8 cellular contexts compared by ENCODE assay signal in the genomic region with DNA sequence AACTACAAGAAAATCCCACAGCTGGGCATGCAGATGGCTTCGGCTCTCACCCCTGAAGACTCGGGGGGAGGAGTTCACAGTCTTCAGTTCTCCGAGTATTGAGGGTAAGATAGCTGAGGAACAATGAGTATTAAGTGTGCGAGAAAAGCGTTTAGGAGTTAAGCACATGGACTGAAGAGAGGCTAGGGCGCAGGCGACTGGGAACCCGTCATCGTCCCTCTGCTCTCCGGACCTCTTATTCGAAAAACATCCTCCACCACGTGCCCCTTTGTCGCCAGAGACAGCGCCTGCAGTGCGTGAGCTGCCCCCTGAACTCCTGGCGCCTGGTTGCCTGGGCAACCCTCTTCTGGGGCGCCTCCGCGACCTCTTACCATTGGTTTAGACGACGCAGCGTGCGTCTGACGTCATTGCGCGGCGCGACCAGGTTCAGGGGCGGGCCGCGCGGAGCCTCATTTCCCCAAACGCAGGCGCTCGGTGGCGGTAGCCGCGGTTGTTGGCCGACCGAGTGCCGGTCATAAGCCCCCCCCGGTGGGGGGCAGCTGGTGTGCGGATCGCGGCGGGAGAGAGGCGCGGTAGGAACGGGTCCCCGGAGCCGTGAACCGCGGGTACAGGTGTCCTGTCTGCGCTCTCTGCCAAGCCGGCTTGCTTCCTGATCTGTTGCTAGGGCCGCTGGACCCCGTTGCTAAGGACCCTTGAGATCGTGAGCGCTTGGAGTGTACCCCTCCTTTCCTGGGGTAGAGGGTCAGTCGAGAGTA. TPM values are rescaled to one million over a fixed set of nuclear protein-coding genes. Genes with fewer than 3 reads are reported as not detected.
DNase-seq lines count a peak whose midpoint lies in the region; ATAC-seq and TF ChIP-seq lines count a peak whose summit lies in the region.

A gene (plus strand): TSS at position 452 of the 755 bp plus-strand sequence. CDS start 4,024 bp downstream, outside the sequence.

- peaks cover 3% of the 10 kb centered on the region for H3K36me3 Mint-ChIP-seq in activated naive CD8-positive, alpha-beta T cell treated with anti-CD3 and anti-CD28 coated beads, Interleukin-2, amount 10 ng/mL, durations not matched to agents 7 days and 5 days
- peaks cover 8% of the 10 kb centered on the region for H3K36me3 Mint-ChIP-seq in osteocyte (ENCODE audit: unreplicated experiment)

- DNase-seq in NCI-H128 (lab: John Stamatoyannopoulos, UW; ENCODE audit: unreplicated experiment) (peak; percentile 72), head of caudate nucleus (peak; percentile 88 to 98 (median 95)), osteocyte (ENCODE audit: extremely low spot score, unreplicated experiment) (peak; percentile 95)
- DNase-seq in activated naive CD8-positive, alpha-beta T cell treated with anti-CD3 and anti-CD28 coated beads, Interleukin-2, amount 10 ng/mL, durations not matched to agents 7 days and 5 days, result peak; percentile 91

- peaks cover 5% of the 10 kb centered on the region for H3K4me1 ChIP-seq in thymus (ENCODE audit: control insufficient read depth, insufficient read depth, low read length)

- no peaks in the 10 kb centered on the region for H3K9me2 ChIP-seq in SU-DHL-6 (replicated peaks; ENCODE audit: insufficient read depth, low read length)

- H3K4me1 Mint-ChIP-seq in activated naive CD8-positive, alpha-beta T cell treated with anti-CD3 and anti-CD28 coated beads, Interleukin-2, amount 10 ng/mL, durations not matched to agents 7 days and 5 days, result peaks cover 23% of the 10 kb centered on the region
- peaks cover 16% of the 10 kb centered on the region for H3K4me1 Mint-ChIP-seq in osteocyte (ENCODE audit: unreplicated experiment)

- TF ChIP-seq POLR2A in GM10847 (IDR thresholded peaks at IDR 0.05; ENCODE audit: extremely low read depth, insufficient read length), result peak; percentile 49

- H3K9me3 ChIP-seq in SU-DHL-6 (ENCODE audit: insufficient read depth, low read length) (no peaks in the 10 kb centered on the region), thymus (ENCODE audit: control insufficient read depth) (no peaks in the 10 kb centered on the region)

- H3K27ac ChIP-seq in SU-DHL-6 (ENCODE audit: low read depth, low read length) (peak within 1 kb of the TSS; percentile 24; the same call in 1 of the 2 replicates), thymus (ENCODE audit: low read depth) (peak within 1 kb of the TSS; percentile 78)

- H3K27me3 ChIP-seq in SU-DHL-6 (ENCODE audit: low read length), result no peaks in the 10 kb centered on the region
- no peaks in the 10 kb centered on the region for H3K27me3 ChIP-seq in thymus (ENCODE audit: control insufficient read depth, insufficient read depth)

- H3K4me2 ChIP-seq in SU-DHL-6 (ENCODE audit: low read depth, low read length, poor library complexity, severe bottlenecking), result peak within 1 kb of the TSS; percentile 98

- H3K9ac ChIP-seq in SU-DHL-6 (ENCODE audit: low read length), result peak within 1 kb of the TSS; percentile 65

- H3K9me3 Mint-ChIP-seq in activated naive CD8-positive, alpha-beta T cell treated with anti-CD3 and anti-CD28 coated beads, Interleukin-2, amount 10 ng/mL, durations not matched to agents 7 days and 5 days, result no peaks in the 10 kb centered on the region
- no peaks in the 10 kb centered on the region for H3K9me3 Mint-ChIP-seq in osteocyte (ENCODE audit: unreplicated experiment)

- no peaks in the 10 kb centered on the region for H3K27me3 Mint-ChIP-seq in activated naive CD8-positive, alpha-beta T cell treated with anti-CD3 and anti-CD28 coated beads, Interleukin-2, amount 10 ng/mL, durations not matched to agents 7 days and 5 days
- H3K27me3 Mint-ChIP-seq in osteocyte (ENCODE audit: unreplicated experiment), result no peaks in the 10 kb centered on the region

- ATAC-seq in HG02678 (IDR thresholded peaks at IDR 0.05; ENCODE audit: unreplicated experiment), result peak; percentile 100
- peak; percentile 100 for ATAC-seq in activated naive CD8-positive, alpha-beta T cell treated with anti-CD3 and anti-CD28 coated beads, Interleukin-2, amount 10 ng/mL, durations not matched to agents 7 days and 5 days (ENCODE audit: low read depth)

- 0 out of 2 replicates have a peak, but pooled peaks cover 4% of the 10 kb centered on the region for H3F3A ChIP-seq in SU-DHL-6 (ENCODE audit: insufficient read depth)

- POLR2A ChIA-PET in activated naive CD8-positive, alpha-beta T cell treated with anti-CD3 and anti-CD28 coated beads, Interleukin-2, amount 10 ng/mL, durations not matched to agents 7 days and 5 days (lab: Charles Lee), result no interaction called here

- peak within 1 kb of the TSS; percentile 82 for H3K27ac Mint-ChIP-seq in activated naive CD8-positive, alpha-beta T cell treated with anti-CD3 and anti-CD28 coated beads, Interleukin-2, amount 10 ng/mL, durations not matched to agents 7 days and 5 days
- H3K27ac Mint-ChIP-seq in osteocyte (ENCODE audit: unreplicated experiment), result peak within 1 kb of the TSS; percentile 93

- peaks cover 15% of the 10 kb centered on the region for H3K79me2 ChIP-seq in SU-DHL-6 (ENCODE audit: insufficient read depth, low read length)

- H3K36me3 ChIP-seq in SU-DHL-6 (ENCODE audit: low read length) (no peaks in the 10 kb centered on the region), thymus (ENCODE audit: control insufficient read depth, insufficient read depth) (no peaks in the 10 kb centered on the region)

- H3K4me3 ChIP-seq in SU-DHL-6 (ENCODE audit: insufficient read depth, low read length, poor library complexity, severe bottlenecking) (peak within 1 kb of the TSS; percentile 79), thymus (ENCODE audit: low read length) (peak within 1 kb of the TSS; percentile 92)

- WGBS in thymus, result under 1% methylated on average over 60 of the region's 60 CpGs

- intact Hi-C loops in head of caudate nucleus (cut with DNase I), result no loop called here

- peak within 1 kb of the TSS; percentile 93 for H3K4me3 Mint-ChIP-seq in activated naive CD8-positive, alpha-beta T cell treated with anti-CD3 and anti-CD28 coated beads, Interleukin-2, amount 10 ng/mL, durations not matched to agents 7 days and 5 days
- H3K4me3 Mint-ChIP-seq in osteocyte (ENCODE audit: unreplicated experiment), result peak within 1 kb of the TSS; percentile 93

- H4K20me1 ChIP-seq in SU-DHL-6 (ENCODE audit: low read depth, low read length), result no peaks in the 10 kb centered on the region

- TF ChIP-seq CTCF in SU-DHL-6 (IDR thresholded peaks at IDR 0.05; ENCODE audit: insufficient read depth, low read length, poor library complexity, severe bottlenecking) (no peak), osteocyte (IDR thresholded peaks at IDR 0.05) (no peak)

- peak within 1 kb of the TSS; percentile 98 for H2AFZ ChIP-seq in SU-DHL-6 (ENCODE audit: low read depth, low read length, severe bottlenecking)

RNA-seq across cellular contexts. Expression of the gene that starts here (rescaled TPM):
- total RNA-seq in activated naive CD8-positive, alpha-beta T cell treated with anti-CD3 and anti-CD28 coated beads, Interleukin-2, amount 10 ng/mL, durations not matched to agents 7 days and 5 days, result 10 to 100 TPM; 11.3 to 12.4 TPM
- total RNA-seq in osteocyte, result 16.7 and 19.0 TPM in 2 replicates
- polyA plus RNA-seq in thymus, result 10.6 TPM

Comparison
In these comparisons a context has a peak if more than half of its experiments do, and no peak if none do; other contexts are left out.
1. Peak in every context shown above with its lines: DNase-seq, ATAC-seq, H3K4me3 ChIP-seq and H3K27ac ChIP-seq.